In the genomic region with DNA sequence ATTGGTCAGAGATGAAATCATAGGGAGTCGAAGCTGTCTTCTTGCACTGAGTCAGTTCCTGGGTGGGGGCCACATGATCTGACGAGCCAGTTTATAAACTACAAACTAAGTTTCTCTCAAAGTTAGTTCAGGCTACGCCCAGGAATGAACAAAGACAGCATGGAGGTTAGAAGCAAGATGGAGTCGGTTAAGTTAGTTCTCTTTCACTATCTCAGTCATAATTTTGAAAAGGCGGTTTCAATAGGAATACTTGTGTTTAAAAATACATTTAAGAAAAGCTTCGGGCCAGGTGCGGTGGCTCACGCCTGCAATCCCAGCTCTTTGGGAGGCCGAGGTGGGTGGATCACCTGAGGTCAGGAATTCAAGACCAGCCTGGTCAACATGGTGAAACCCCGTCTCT, we compare ENCODE assay signal across 18 cellular contexts. TPM values are rescaled to one million over a fixed set of nuclear protein-coding genes. Genes with fewer than 3 reads are reported as not detected.
"Had no signal": no experiment of that assay in that cellular context is flagged by ENCODE, and none has a peak within 500 bp of the region (broad histone marks: within the 10 kb centered on the region; RNA-seq: fewer than 3 reads in every experiment).

No MANE protein-coding gene starts in this region.

RNA-seq across cellular contexts. Expression of gene NYX, which starts 35.9 kb away (rescaled TPM):
- total RNA-seq: activated naive CD4-positive, alpha-beta T cell treated with anti-CD3 and anti-CD28 coated beads for 36 hours; activated naive CD4-positive, alpha-beta T cell treated with anti-CD3 and anti-CD28 coated beads, Interleukin-2, amount 50 U/mL, for 72 hours; activated naive CD8-positive, alpha-beta T cell treated with anti-CD3 and anti-CD28 coated beads for 36 hours; activated naive CD8-positive, alpha-beta T cell treated with anti-CD3 and anti-CD28 coated beads, Interleukin-2, amount 10 ng/mL, durations not matched to agents 7 days and 5 days; activated T-cell treated with anti-CD3 and anti-CD28 coated beads, Interleukin-2, amount 50 U/mL, for 4 hours; activated T-helper 1 cell treated with anti-CD3 and anti-CD28 coated beads, Interleukin-12 subunit alpha, Interleukin-12 subunit beta, Interleukin-2, Interleukin-4 antibody, amounts not matched to agents 30 ng/mL and 10 ng/mL and 1 ng/mL, durations not matched to agents 14 hours and 24 hours and 36 hours; activated T-helper 2 cell treated with anti-CD3 and anti-CD28 coated beads, Interferon-gamma antibody, Interleukin-2, Interleukin-4, amounts not matched to agents 10 μg/mL and 5 μg/mL and 100 μg/mL, durations not matched to agents 14 hours and 24 hours and 36 hours; adrenal gland; aorta; ascending aorta; astrocyte; body of pancreas; breast epithelium; bronchial epithelial cell; cardiac septum; cerebellum; chondrocyte had no signal
- polyA plus RNA-seq: adipose tissue, adrenal gland, aorta had no signal
